1 cellular context compared by ENCODE assay signal in genomic region chr5:124743534-124744169, GRCh38.
TF ChIP-seq lines count a peak whose summit lies in the region.

No MANE protein-coding gene starts in this region.

TF ChIP-seq in WTC11, 78 proteins besides CTCF, POLR2A, EP300 and RAD21 (continued from another document):
- no peak for TF ChIP-seq AFF4 (CRISPR knock-in tag; IDR thresholded peaks at IDR 0.05; ENCODE audit: borderline replicate concordance)
- no peak for TF ChIP-seq TP53 (CRISPR knock-in tag; IDR thresholded peaks at IDR 0.05)
- no peak for TF ChIP-seq ZNF281 (CRISPR knock-in tag; IDR thresholded peaks at IDR 0.05)
